1 cellular context compared by ENCODE assay signal in the genomic region with DNA sequence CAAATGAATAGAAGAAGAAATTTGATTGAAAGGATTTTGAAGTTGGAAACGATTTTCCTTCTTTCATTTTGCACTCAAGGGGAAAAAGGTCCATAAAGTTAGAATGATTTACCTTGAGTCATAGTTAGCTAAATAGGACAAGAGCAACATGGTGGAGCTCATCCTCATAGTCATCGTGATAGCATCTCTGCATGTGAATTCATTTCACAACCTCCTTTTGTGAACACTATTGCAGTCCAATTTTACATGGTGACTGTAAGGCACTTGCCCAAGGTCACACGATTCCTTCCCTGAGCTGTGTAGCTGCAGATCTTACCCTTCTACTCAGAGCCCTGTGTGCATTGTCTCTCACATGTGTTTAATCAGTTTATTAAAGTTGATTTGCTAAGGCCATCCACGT.
TF ChIP-seq lines count a peak whose summit lies in the region.

No MANE protein-coding gene starts in this region.

TF ChIP-seq in SK-N-SH treated with all-trans-retinoic acid at 6 μM for 48 hours, 23 proteins besides CTCF, POLR2A, EP300 and RAD21 (continued from another document):
- TF ChIP-seq, protein P1, sequence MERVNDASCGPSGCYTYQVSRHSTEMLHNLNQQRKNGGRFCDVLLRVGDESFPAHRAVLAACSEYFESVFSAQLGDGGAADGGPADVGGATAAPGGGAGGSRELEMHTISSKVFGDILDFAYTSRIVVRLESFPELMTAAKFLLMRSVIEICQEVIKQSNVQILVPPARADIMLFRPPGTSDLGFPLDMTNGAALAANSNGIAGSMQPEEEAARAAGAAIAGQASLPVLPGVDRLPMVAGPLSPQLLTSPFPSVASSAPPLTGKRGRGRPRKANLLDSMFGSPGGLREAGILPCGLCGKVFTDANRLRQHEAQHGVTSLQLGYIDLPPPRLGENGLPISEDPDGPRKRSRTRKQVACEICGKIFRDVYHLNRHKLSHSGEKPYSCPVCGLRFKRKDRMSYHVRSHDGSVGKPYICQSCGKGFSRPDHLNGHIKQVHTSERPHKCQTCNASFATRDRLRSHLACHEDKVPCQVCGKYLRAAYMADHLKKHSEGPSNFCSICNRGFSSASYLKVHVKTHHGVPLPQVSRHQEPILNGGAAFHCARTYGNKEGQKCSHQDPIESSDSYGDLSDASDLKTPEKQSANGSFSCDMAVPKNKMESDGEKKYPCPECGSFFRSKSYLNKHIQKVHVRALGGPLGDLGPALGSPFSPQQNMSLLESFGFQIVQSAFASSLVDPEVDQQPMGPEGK (CRISPR knock-in tag; IDR thresholded peaks at IDR 0.05; ENCODE audit: borderline replicate concordance), result no peak
- TF ChIP-seq GLIS3 (CRISPR knock-in tag; IDR thresholded peaks at IDR 0.05), result no peak
- TF ChIP-seq, protein P2, sequence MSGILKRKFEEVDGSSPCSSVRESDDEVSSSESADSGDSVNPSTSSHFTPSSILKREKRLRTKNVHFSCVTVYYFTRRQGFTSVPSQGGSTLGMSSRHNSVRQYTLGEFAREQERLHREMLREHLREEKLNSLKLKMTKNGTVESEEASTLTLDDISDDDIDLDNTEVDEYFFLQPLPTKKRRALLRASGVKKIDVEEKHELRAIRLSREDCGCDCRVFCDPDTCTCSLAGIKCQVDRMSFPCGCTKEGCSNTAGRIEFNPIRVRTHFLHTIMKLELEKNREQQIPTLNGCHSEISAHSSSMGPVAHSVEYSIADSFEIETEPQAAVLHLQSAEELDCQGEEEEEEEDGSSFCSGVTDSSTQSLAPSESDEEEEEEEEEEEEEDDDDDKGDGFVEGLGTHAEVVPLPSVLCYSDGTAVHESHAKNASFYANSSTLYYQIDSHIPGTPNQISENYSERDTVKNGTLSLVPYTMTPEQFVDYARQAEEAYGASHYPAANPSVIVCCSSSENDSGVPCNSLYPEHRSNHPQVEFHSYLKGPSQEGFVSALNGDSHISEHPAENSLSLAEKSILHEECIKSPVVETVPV (CRISPR knock-in tag; IDR thresholded peaks at IDR 0.05), result no peak
- no peak for TF ChIP-seq PPARA (CRISPR knock-in tag; IDR thresholded peaks at IDR 0.05; ENCODE audit: borderline replicate concordance)
- no peak for TF ChIP-seq ZC3H10 (CRISPR knock-in tag; IDR thresholded peaks at IDR 0.05)
